Comparison of ENCODE assay signal across 8 cellular contexts in the genomic region with DNA sequence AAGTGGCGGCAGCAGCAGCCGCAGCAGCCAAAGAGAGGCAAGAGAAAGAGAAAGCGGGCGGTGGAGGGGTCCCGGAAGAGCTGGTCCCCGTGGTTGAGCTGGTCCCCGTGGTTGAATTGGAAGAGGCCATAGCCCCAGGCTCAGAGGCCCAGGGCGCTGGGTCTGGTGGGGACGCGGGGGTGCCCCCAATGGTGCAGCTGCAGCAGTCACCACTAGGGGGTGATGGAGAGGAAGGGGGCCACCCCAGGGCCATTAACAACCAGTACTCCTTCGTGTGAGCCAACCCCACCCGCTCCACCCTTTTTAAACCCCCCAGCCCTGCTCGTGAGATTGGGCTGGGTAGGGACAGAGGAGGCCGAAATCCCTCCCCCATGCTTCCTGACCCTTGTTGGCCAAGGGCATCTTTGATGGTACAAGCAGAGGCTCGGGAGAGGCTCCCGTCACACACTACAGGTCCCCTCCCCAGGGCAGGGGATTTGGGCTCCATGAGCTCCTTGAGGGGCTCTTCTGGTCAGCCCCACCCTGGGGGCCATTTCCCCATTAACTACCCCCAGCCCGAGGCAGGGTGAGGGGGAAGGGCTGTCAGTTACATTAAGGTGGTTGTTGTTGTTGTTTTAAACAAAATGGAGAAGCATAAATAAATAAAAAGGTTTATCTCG. TPM values are rescaled to one million over a fixed set of nuclear protein-coding genes. Genes with fewer than 3 reads are reported as not detected.
DNase-seq lines count a peak whose midpoint lies in the region; ATAC-seq, FAIRE-seq and TF ChIP-seq lines count a peak whose summit lies in the region.

No MANE protein-coding gene starts in this region.

- H3K27me3 Mint-ChIP-seq in WTC11 (ENCODE audit: low read depth) (no peaks in the 10 kb centered on the region), nephron (ENCODE audit: low read depth) (no peaks in the 10 kb centered on the region)

- TF ChIP-seq CTCF in WTC11 (IDR thresholded peaks at IDR 0.05) (peak; percentile 90), nephron (IDR thresholded peaks at IDR 0.05; ENCODE audit: unreplicated experiment in 3 of 3) (peak; percentile 31 to 48 (median 32))

- peak; percentile 32 for DNase-seq in NK-92 treated with Interleukin-12 subunit alpha and Interleukin-12 subunit beta, amount 100 ng/mL, for 24 hours (lab: John Stamatoyannopoulos, UW)
- no peak for DNase-seq in NK-92 (lab: John Stamatoyannopoulos, UW; ENCODE audit: unreplicated experiment)
- peak; percentile 77 for DNase-seq in WTC11 (ENCODE audit: low spot score)
- DNase-seq in central memory CD4-positive, alpha-beta T cell: peak; percentile 57
- no peak for DNase-seq in HTR-8/SVneo (ENCODE audit: insufficient read length, low spot score)
- DNase-seq in cerebellar nuclear complex (lab: John Stamatoyannopoulos, UW): no peak

- H3K9me3 Mint-ChIP-seq in WTC11 (no peaks in the 10 kb centered on the region), nephron (no peaks in the 10 kb centered on the region)

- H3K4me1 Mint-ChIP-seq in WTC11: peaks cover 10% of the 10 kb centered on the region
- peaks cover 35% of the 10 kb centered on the region for H3K4me1 Mint-ChIP-seq in nephron

- no peak overlapping the region for H3K4me3 Mint-ChIP-seq in WTC11
- H3K4me3 Mint-ChIP-seq in nephron: no peak overlapping the region

- H3K36me3 Mint-ChIP-seq in WTC11: peaks cover 22% of the 10 kb centered on the region
- peaks cover 36% of the 10 kb centered on the region for H3K36me3 Mint-ChIP-seq in nephron (ENCODE audit: low read depth)

- ATAC-seq in WTC11 (peak; percentile 79), HG03457 (IDR thresholded peaks at IDR 0.05; ENCODE audit: unreplicated experiment) (no peak)

- no peak for FAIRE-seq in HTR-8/SVneo (lab: Jason Lieb, UNC)

- CTCF ChIA-PET in WTC11 (lab: Charles Lee): interaction anchor here (0.6 to 4.0 kb wide), 17 partner anchors 9 to 111 kb away, joined by 3 to 23 read pairs (median 4); a partner anchor contains a TSS

- POLR2A ChIA-PET in WTC11 (lab: Charles Lee): interaction anchor here (0.6 kb wide), 1 partner anchor 28 kb away, joined by 3 read pairs; no protein-coding TSS in a partner anchor

- H3K27ac Mint-ChIP-seq in WTC11: no peak overlapping the region
- H3K27ac Mint-ChIP-seq in nephron: no peak overlapping the region

TF ChIP-seq in WTC11, 78 proteins besides CTCF, POLR2A, EP300 and RAD21:
- no peak for TF ChIP-seq ZNF671 (CRISPR knock-in tag; IDR thresholded peaks at IDR 0.05)
- TF ChIP-seq ZNF219 (CRISPR knock-in tag; IDR thresholded peaks at IDR 0.05; ENCODE audit: borderline replicate concordance): no peak
- TF ChIP-seq SOX15 (CRISPR knock-in tag; IDR thresholded peaks at IDR 0.05): no peak
- no peak for TF ChIP-seq OVOL2 (CRISPR knock-in tag; IDR thresholded peaks at IDR 0.05; ENCODE audit: borderline replicate concordance)
- TF ChIP-seq FOXP1 (CRISPR knock-in tag; IDR thresholded peaks at IDR 0.05; ENCODE audit: borderline replicate concordance): no peak
- TF ChIP-seq, protein P1, sequence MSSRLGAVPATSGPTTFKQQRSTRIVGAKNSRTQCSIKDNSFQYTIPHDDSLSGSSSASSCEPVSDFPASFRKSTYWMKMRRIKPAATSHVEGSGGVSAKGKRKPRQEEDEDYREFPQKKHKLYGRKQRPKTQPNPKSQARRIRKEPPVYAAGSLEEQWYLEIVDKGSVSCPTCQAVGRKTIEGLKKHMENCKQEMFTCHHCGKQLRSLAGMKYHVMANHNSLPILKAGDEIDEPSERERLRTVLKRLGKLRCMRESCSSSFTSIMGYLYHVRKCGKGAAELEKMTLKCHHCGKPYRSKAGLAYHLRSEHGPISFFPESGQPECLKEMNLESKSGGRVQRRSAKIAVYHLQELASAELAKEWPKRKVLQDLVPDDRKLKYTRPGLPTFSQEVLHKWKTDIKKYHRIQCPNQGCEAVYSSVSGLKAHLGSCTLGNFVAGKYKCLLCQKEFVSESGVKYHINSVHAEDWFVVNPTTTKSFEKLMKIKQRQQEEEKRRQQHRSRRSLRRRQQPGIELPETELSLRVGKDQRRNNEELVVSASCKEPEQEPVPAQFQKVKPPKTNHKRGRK (CRISPR knock-in tag; IDR thresholded peaks at IDR 0.05; ENCODE audit: borderline replicate concordance): no peak
- TF ChIP-seq SMAD3 (CRISPR knock-in tag; IDR thresholded peaks at IDR 0.05; ENCODE audit: borderline replicate concordance): no peak
- TF ChIP-seq, protein P2, sequence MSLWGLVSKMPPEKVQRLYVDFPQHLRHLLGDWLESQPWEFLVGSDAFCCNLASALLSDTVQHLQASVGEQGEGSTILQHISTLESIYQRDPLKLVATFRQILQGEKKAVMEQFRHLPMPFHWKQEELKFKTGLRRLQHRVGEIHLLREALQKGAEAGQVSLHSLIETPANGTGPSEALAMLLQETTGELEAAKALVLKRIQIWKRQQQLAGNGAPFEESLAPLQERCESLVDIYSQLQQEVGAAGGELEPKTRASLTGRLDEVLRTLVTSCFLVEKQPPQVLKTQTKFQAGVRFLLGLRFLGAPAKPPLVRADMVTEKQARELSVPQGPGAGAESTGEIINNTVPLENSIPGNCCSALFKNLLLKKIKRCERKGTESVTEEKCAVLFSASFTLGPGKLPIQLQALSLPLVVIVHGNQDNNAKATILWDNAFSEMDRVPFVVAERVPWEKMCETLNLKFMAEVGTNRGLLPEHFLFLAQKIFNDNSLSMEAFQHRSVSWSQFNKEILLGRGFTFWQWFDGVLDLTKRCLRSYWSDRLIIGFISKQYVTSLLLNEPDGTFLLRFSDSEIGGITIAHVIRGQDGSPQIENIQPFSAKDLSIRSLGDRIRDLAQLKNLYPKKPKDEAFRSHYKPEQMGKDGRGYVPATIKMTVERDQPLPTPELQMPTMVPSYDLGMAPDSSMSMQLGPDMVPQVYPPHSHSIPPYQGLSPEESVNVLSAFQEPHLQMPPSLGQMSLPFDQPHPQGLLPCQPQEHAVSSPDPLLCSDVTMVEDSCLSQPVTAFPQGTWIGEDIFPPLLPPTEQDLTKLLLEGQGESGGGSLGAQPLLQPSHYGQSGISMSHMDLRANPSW (CRISPR knock-in tag; conservative IDR thresholded peaks at IDR 0.05; ENCODE audit: low read depth): no peak
- TF ChIP-seq, protein P3, sequence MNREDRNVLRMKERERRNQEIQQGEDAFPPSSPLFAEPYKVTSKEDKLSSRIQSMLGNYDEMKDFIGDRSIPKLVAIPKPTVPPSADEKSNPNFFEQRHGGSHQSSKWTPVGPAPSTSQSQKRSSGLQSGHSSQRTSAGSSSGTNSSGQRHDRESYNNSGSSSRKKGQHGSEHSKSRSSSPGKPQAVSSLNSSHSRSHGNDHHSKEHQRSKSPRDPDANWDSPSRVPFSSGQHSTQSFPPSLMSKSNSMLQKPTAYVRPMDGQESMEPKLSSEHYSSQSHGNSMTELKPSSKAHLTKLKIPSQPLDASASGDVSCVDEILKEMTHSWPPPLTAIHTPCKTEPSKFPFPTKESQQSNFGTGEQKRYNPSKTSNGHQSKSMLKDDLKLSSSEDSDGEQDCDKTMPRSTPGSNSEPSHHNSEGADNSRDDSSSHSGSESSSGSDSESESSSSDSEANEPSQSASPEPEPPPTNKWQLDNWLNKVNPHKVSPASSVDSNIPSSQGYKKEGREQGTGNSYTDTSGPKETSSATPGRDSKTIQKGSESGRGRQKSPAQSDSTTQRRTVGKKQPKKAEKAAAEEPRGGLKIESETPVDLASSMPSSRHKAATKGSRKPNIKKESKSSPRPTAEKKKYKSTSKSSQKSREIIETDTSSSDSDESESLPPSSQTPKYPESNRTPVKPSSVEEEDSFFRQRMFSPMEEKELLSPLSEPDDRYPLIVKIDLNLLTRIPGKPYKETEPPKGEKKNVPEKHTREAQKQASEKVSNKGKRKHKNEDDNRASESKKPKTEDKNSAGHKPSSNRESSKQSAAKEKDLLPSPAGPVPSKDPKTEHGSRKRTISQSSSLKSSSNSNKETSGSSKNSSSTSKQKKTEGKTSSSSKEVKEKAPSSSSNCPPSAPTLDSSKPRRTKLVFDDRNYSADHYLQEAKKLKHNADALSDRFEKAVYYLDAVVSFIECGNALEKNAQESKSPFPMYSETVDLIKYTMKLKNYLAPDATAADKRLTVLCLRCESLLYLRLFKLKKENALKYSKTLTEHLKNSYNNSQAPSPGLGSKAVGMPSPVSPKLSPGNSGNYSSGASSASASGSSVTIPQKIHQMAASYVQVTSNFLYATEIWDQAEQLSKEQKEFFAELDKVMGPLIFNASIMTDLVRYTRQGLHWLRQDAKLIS (CRISPR knock-in tag; IDR thresholded peaks at IDR 0.05; ENCODE audit: borderline replicate concordance): no peak
- no peak for TF ChIP-seq SP1 (CRISPR knock-in tag; conservative IDR thresholded peaks at IDR 0.05)
- TF ChIP-seq, protein P4, sequence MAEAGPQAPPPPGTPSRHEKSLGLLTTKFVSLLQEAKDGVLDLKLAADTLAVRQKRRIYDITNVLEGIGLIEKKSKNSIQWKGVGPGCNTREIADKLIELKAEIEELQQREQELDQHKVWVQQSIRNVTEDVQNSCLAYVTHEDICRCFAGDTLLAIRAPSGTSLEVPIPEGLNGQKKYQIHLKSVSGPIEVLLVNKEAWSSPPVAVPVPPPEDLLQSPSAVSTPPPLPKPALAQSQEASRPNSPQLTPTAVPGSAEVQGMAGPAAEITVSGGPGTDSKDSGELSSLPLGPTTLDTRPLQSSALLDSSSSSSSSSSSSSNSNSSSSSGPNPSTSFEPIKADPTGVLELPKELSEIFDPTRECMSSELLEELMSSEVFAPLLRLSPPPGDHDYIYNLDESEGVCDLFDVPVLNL (CRISPR knock-in tag; IDR thresholded peaks at IDR 0.05; ENCODE audit: borderline replicate concordance, low read depth): no peak
- TF ChIP-seq NFATC4 (CRISPR knock-in tag; IDR thresholded peaks at IDR 0.05): no peak
- TF ChIP-seq ETV6 (CRISPR knock-in tag; IDR thresholded peaks at IDR 0.05): no peak

RNA-seq across cellular contexts. Expression of a gene that starts 4.6 kb away (rescaled TPM):
- 4.7 to 6.4 TPM (median 5.6 TPM) in 3 replicates for total RNA-seq in WTC11 (2021)

RNA-seq across cellular contexts. Expression of a gene that starts 10.0 kb away (rescaled TPM):
- 51.6 to 55.3 TPM (median 53.1 TPM) in 3 replicates for total RNA-seq in WTC11 (2021)

RNA-seq across cellular contexts. Expression of a gene that starts 27.5 kb away (rescaled TPM):
- 233 to 296 TPM (median 252 TPM) in 3 replicates for total RNA-seq in WTC11 (2021)

RNA-seq across cellular contexts. Expression of a gene that starts 50.9 kb away (rescaled TPM):
- total RNA-seq in WTC11 (2021): 210 to 243 TPM (median 225 TPM) in 3 replicates

RNA-seq across cellular contexts. Expression of a gene that starts 51.4 kb away (rescaled TPM):
- total RNA-seq in WTC11 (2021): 16.5 to 24.0 TPM (median 22.6 TPM) in 3 replicates

Comparison
In these comparisons a context has a peak if more than half of its experiments do, and no peak if none do; other contexts are left out.
1. DNase-seq: peak in NK-92 treated with Interleukin-12 subunit alpha and Interleukin-12 subunit beta, amount 100 ng/mL, for 24 hours (single experiment), WTC11 (single experiment) and central memory CD4-positive, alpha-beta T cell (single experiment); none in NK-92 (single experiment), HTR-8/SVneo (single experiment) and cerebellar nuclear complex (0 of 2).